ENCODE assay signal across 9 cellular contexts in the genomic region with DNA sequence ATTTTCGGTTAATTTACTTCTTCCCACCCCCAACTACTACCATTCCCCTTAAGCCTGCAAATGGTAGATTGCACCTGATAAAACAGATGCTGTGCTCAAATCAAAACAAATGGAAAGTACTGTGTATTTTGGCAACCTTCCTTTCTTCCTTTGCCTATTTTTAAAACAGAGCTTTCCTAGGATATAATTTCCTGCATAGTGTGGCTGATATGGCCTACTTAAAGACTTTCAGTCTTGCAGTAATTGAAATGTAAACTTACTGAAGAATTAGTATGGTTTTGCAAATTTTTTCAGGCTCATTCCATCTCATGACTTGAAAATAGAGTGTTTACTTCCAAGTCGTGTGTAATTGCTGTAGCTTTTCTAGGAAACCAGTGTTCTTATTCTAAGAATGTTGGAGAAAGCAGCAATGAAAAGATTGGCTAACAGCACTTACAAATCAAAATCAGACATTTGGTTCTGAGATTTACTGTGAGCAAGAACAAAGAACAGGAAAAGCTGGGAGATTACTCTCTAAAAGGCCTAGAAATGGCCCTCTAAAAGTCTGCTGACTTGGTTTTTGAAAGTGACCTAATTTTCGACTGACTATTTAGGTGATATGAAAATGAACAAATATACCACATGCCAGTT. TPM values are rescaled to one million over a fixed set of nuclear protein-coding genes. Genes with fewer than 3 reads are reported as not detected.
DNase-seq lines count a peak whose midpoint lies in the region; ATAC-seq and TF ChIP-seq lines count a peak whose summit lies in the region.
"Had no signal": no experiment of that assay in that cellular context is flagged by ENCODE, and none has a peak within 500 bp of the region (broad histone marks: within the 10 kb centered on the region; RNA-seq: fewer than 3 reads in every experiment).

No MANE protein-coding gene starts in this region.

- peaks cover 0 to 13% (median 0%) of the 10 kb centered on the region in 3 donors for H3K36me3 ChIP-seq in Peyer's patch

- H3K4me3 Mint-ChIP-seq in neural crest cell, result no peak overlapping the region
- H3K4me3 Mint-ChIP-seq: IgD-negative memory B cell had no signal

- in situ Hi-C loops in GM13976 (cut with MboI; ENCODE audit: low sequenced_read_pairs, unreplicated experiment), result no loop called here

- H3K27ac Mint-ChIP-seq in neural crest cell (ENCODE audit: unreplicated experiment), result peak overlapping the region; percentile 53
- H3K27ac Mint-ChIP-seq: IgD-negative memory B cell had no signal

- no peaks in the 10 kb centered on the region for H3K27me3 Mint-ChIP-seq in neural crest cell (ENCODE audit: low read depth)
- H3K27me3 Mint-ChIP-seq: IgD-negative memory B cell had no signal

- H3K36me3 Mint-ChIP-seq in neural crest cell (ENCODE audit: low read depth), result peaks cover 9% of the 10 kb centered on the region

- peaks cover 18% of the 10 kb centered on the region for H3K4me1 Mint-ChIP-seq in neural crest cell

- no peak for TF ChIP-seq POLR2A in Peyer's patch (IDR thresholded peaks at IDR 0.05)

- peaks cover 0 to 15% (median 0%) of the 10 kb centered on the region in 4 donors for H3K4me1 ChIP-seq in Peyer's patch

- ATAC-seq in HG03571 (IDR thresholded peaks at IDR 0.05; ENCODE audit: unreplicated experiment), result no peak
- no peak for ATAC-seq in GM19324 (IDR thresholded peaks at IDR 0.05; ENCODE audit: low FRiP score, unreplicated experiment)

- H3K9me3 Mint-ChIP-seq in neural crest cell, result peaks cover 3% of the 10 kb centered on the region
- H3K9me3 Mint-ChIP-seq: IgD-negative memory B cell had no signal

- peak overlapping the region in 2 of 4 donors; percentile 1 to 9 for H3K27ac ChIP-seq in Peyer's patch

- H3K9me3 ChIP-seq in Peyer's patch, result no peaks in the 10 kb centered on the region

- H3K27me3 ChIP-seq in Peyer's patch, result no peaks in the 10 kb centered on the region

- peak; percentile 44 for DNase-seq in GM13976 (ENCODE audit: low spot score)
- peak; percentile 7 for DNase-seq in NCI-H2196 treated with DMSO at 0.1 percent for 48 hours (lab: John Stamatoyannopoulos, UW; ENCODE audit: unreplicated experiment)
- peak; percentile 61 to 91 for DNase-seq in dermis microvascular lymphatic vessel endothelial cell (ENCODE audit: low read depth in 2 of 2)
- DNase-seq in neural crest cell (ENCODE audit: low read depth, low spot score), result no peak
- no peak for DNase-seq in activated gamma-delta T cell treated with Interleukin-2 at 50 U/mL for 16 hours
- no peak for DNase-seq in Peyer's patch

- TF ChIP-seq CTCF in GM13976 (IDR thresholded peaks at IDR 0.05; ENCODE audit: borderline replicate concordance, control extremely low read depth, extremely low read depth, insufficient read depth, missing control alignments), result no peak
- no peak for TF ChIP-seq CTCF in neural crest cell (conservative IDR thresholded peaks at IDR 0.05)
- TF ChIP-seq CTCF in Peyer's patch (IDR thresholded peaks at IDR 0.05), result no peak

- no peak overlapping the region for H3K4me3 ChIP-seq in Peyer's patch

RNA-seq across cellular contexts. Expression of a gene that starts 52.0 kb away (rescaled TPM):
- 34.0 and 45.4 TPM in 2 replicates for total RNA-seq in dermis microvascular lymphatic vessel endothelial cell
- 33.7 and 36.7 TPM in 2 replicates for total RNA-seq in neural crest cell
- total RNA-seq in Peyer's patch, result 10 to 100 TPM; 11.6 to 67.1 (median 44.0) TPM

Comparison
In these comparisons a context has a peak if more than half of its experiments do, and no peak if none do; other contexts are left out.
1. DNase-seq: peak in GM13976 (single experiment), NCI-H2196 treated with DMSO at 0.1 percent for 48 hours (single experiment) and dermis microvascular lymphatic vessel endothelial cell (2 of 2); none in neural crest cell (single experiment), activated gamma-delta T cell treated with Interleukin-2 at 50 U/mL for 16 hours (single experiment) and Peyer's patch (0 of 3).